11 cellular contexts compared by ENCODE assay signal in genomic region chr1:8259498-8260290, GRCh38. TPM values are rescaled to one million over a fixed set of nuclear protein-coding genes. Genes with fewer than 3 reads are reported as not detected.
DNase-seq lines count a peak whose midpoint lies in the region; ATAC-seq and TF ChIP-seq lines count a peak whose summit lies in the region.
"Had no signal": no experiment of that assay in that cellular context is flagged by ENCODE, and none has a peak within 500 bp of the region (broad histone marks: within the 10 kb centered on the region; RNA-seq: fewer than 3 reads in every experiment).

No MANE protein-coding gene starts in this region.

- peaks cover 5% of the 10 kb centered on the region for H3K4me1 ChIP-seq in colonic mucosa
- H3K4me1 ChIP-seq in mucosa of descending colon (ENCODE audit: low read depth), result peaks cover 9% of the 10 kb centered on the region

- CTCF ChIA-PET in activated CD8-positive, alpha-beta memory T cell treated with anti-CD3 and anti-CD28 coated beads, Interleukin-2, amount 10 ng/mL, durations not matched to agents 7 days and 5 days (lab: Charles Lee), result interaction anchor here (1.2 kb wide), 1 partner anchor 51 kb away, joined by 3 read pairs; no protein-coding TSS in a partner anchor

- H3K4me3 Mint-ChIP-seq in activated CD8-positive, alpha-beta memory T cell treated with anti-CD3 and anti-CD28 coated beads, Interleukin-2, amount 10 ng/mL, durations not matched to agents 7 days and 5 days, result no peak overlapping the region
- no peak overlapping the region for H3K4me3 Mint-ChIP-seq in natural killer cell
- H3K4me3 Mint-ChIP-seq: CD4-positive, alpha-beta memory T cell had no signal

- no peaks in the 10 kb centered on the region for H3K36me3 Mint-ChIP-seq in activated CD8-positive, alpha-beta memory T cell treated with anti-CD3 and anti-CD28 coated beads, Interleukin-2, amount 10 ng/mL, durations not matched to agents 7 days and 5 days
- H3K36me3 Mint-ChIP-seq in natural killer cell, result no peaks in the 10 kb centered on the region
- H3K36me3 Mint-ChIP-seq: CD4-positive, alpha-beta memory T cell had no signal

- no peaks in the 10 kb centered on the region for H3K4me1 Mint-ChIP-seq in activated CD8-positive, alpha-beta memory T cell treated with anti-CD3 and anti-CD28 coated beads, Interleukin-2, amount 10 ng/mL, durations not matched to agents 7 days and 5 days
- H3K4me1 Mint-ChIP-seq in natural killer cell, result no peaks in the 10 kb centered on the region
- H3K4me1 Mint-ChIP-seq: CD4-positive, alpha-beta memory T cell had no signal

- peaks cover 5% of the 10 kb centered on the region for H3K27me3 Mint-ChIP-seq in activated CD8-positive, alpha-beta memory T cell treated with anti-CD3 and anti-CD28 coated beads, Interleukin-2, amount 10 ng/mL, durations not matched to agents 7 days and 5 days
- H3K27me3 Mint-ChIP-seq in natural killer cell (ENCODE audit: low read depth in 2 of 2), result peaks cover 15 to 17% of the 10 kb centered on the region in 2 donors

- peak; percentile 47 for ATAC-seq in mucosa of descending colon
- no peak for ATAC-seq in activated CD8-positive, alpha-beta memory T cell treated with anti-CD3 and anti-CD28 coated beads, Interleukin-2, amount 10 ng/mL, durations not matched to agents 7 days and 5 days
- ATAC-seq in natural killer cell, result no peak

- peak overlapping the region; percentile 73 for H3K27ac ChIP-seq in colonic mucosa

- no peak for TF ChIP-seq CTCF in colonic mucosa (IDR thresholded peaks at IDR 0.05)
- no peak for TF ChIP-seq CTCF in mucosa of descending colon (IDR thresholded peaks at IDR 0.05)
- no peak for TF ChIP-seq CTCF in natural killer cell (IDR thresholded peaks at IDR 0.05)

- intact Hi-C loops in colonic mucosa (cut with DNase I), result no loop called here
- intact Hi-C loops in mucosa of descending colon (cut with DNase I, micrococcal nuclease), result no loop called here
- intact Hi-C loops in natural killer cell (cut with micrococcal nuclease), result no loop called here

- peak; percentile 27 for DNase-seq in A172 (ENCODE audit: low spot score)
- peak; percentile 85 for DNase-seq in M059J (ENCODE audit: low read depth)
- DNase-seq in colonic mucosa, result peak; percentile 69
- peak in 2 of 3 donors; percentile 54 to 55 for DNase-seq in mucosa of descending colon
- DNase-seq in OCI-M2 (lab: John Stamatoyannopoulos, UW; ENCODE audit: unreplicated experiment), result no peak
- no peak for DNase-seq in activated CD8-positive, alpha-beta memory T cell treated with anti-CD3 and anti-CD28 coated beads, Interleukin-2, amount 10 ng/mL, durations not matched to agents 7 days and 5 days
- DNase-seq in SHP77 (lab: John Stamatoyannopoulos, UW), result no peak
- no peak for DNase-seq in natural killer cell
- DNase-seq: CD4-positive, alpha-beta memory T cell; effector memory CD4-positive, alpha-beta T cell; H7 had no signal

- H3K9me3 ChIP-seq in colonic mucosa, result no peaks in the 10 kb centered on the region
- no peaks in the 10 kb centered on the region for H3K9me3 ChIP-seq in mucosa of descending colon

- H3K36me3 ChIP-seq in colonic mucosa, result no peaks in the 10 kb centered on the region
- no peaks in the 10 kb centered on the region for H3K36me3 ChIP-seq in mucosa of descending colon (ENCODE audit: low read depth)

- no peaks in the 10 kb centered on the region for H3K27me3 ChIP-seq in colonic mucosa

- H3K9me3 Mint-ChIP-seq in activated CD8-positive, alpha-beta memory T cell treated with anti-CD3 and anti-CD28 coated beads, Interleukin-2, amount 10 ng/mL, durations not matched to agents 7 days and 5 days (ENCODE audit: low read depth), result no peaks in the 10 kb centered on the region
- no peaks in the 10 kb centered on the region for H3K9me3 Mint-ChIP-seq in natural killer cell
- H3K9me3 Mint-ChIP-seq: CD4-positive, alpha-beta memory T cell had no signal

- H3K4me3 ChIP-seq in colonic mucosa, result no peak overlapping the region
- no peak overlapping the region for H3K4me3 ChIP-seq in mucosa of descending colon

- H3K27ac Mint-ChIP-seq in activated CD8-positive, alpha-beta memory T cell treated with anti-CD3 and anti-CD28 coated beads, Interleukin-2, amount 10 ng/mL, durations not matched to agents 7 days and 5 days, result no peak overlapping the region
- H3K27ac Mint-ChIP-seq in natural killer cell, result no peak overlapping the region
- H3K27ac Mint-ChIP-seq: CD4-positive, alpha-beta memory T cell had no signal

- peak overlapping the region in 1 of 2 donors; percentile 27 for H3K9ac ChIP-seq in colonic mucosa (ENCODE audit: low read depth in 2 of 2, low read length in 2 of 2)

RNA-seq across cellular contexts. Expression of gene SLC45A1, which starts 58.2 kb away (rescaled TPM):
- total RNA-seq in A172 (2014; rRNA removed; shearing (Covaris generic)), result 0.74 and 4.3 TPM in 2 replicates
- total RNA-seq in M059J (2014; rRNA removed; shearing (Covaris generic)), result 0.27 TPM in 1 of 2 replicates, not detected in the other
- total RNA-seq in colonic mucosa (under 1 TPM; 0.27 to 0.42 TPM), mucosa of descending colon (1 to 10 TPM in 1 of 3 donors, under 1 TPM in 1, not detected in 1; 0.55 to 3.9 TPM), natural killer cell (under 1 TPM; 0.45 to 0.68 (median 0.52) TPM)
- under 1 TPM; 0.12 to 0.26 TPM for total RNA-seq in activated CD8-positive, alpha-beta memory T cell treated with anti-CD3 and anti-CD28 coated beads, Interleukin-2, amount 10 ng/mL, durations not matched to agents 7 days and 5 days

Comparison
In these comparisons a context has a peak if more than half of its experiments do, and no peak if none do; other contexts are left out.
1. DNase-seq: peak in A172 (single experiment), M059J (single experiment), colonic mucosa (single experiment) and mucosa of descending colon (2 of 3); none in OCI-M2 (single experiment), activated CD8-positive, alpha-beta memory T cell treated with anti-CD3 and anti-CD28 coated beads, Interleukin-2, amount 10 ng/mL, durations not matched to agents 7 days and 5 days (single experiment), SHP77 (0 of 2) and natural killer cell (single experiment).